21 cellular contexts compared by ENCODE assay signal in the genomic region with DNA sequence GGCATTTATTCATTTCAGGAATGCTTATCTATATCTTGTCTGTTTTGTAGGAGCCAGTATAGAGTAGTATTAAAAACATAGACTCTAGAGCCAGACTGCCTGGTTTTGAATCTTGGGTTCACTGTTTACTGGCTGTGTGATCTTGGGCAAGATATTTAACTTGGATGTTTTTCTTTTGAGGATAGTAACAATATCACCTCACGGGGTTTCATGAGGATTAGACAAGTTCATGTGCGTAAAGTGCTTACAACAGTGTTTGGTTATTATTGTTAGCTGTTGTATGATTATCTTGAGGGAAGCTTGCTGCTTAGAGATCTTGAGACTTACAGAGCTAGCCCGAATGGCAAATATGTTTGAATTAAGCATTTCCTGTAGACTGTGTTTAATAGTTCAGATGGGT. TPM values are rescaled to one million over a fixed set of nuclear protein-coding genes. Genes with fewer than 3 reads are reported as not detected.
DNase-seq lines count a peak whose midpoint lies in the region; ATAC-seq and TF ChIP-seq lines count a peak whose summit lies in the region.
"Had no signal": no experiment of that assay in that cellular context is flagged by ENCODE, and none has a peak within 500 bp of the region (broad histone marks: within the 10 kb centered on the region; RNA-seq: fewer than 3 reads in every experiment).

No MANE protein-coding gene starts in this region.

- no peaks in the 10 kb centered on the region for H3K9me3 Mint-ChIP-seq in activated naive CD4-positive, alpha-beta T cell treated with anti-CD3 and anti-CD28 coated beads, Interleukin-2, amount 10 ng/mL, durations not matched to agents 7 days and 5 days
- H3K9me3 Mint-ChIP-seq in activated CD4-positive, alpha-beta memory T cell treated with anti-CD3 and anti-CD28 coated beads, Interleukin-2, amount 10 ng/mL, durations not matched to agents 7 days and 5 days = no peaks in the 10 kb centered on the region
- no peaks in the 10 kb centered on the region for H3K9me3 Mint-ChIP-seq in immature natural killer cell
- H3K9me3 Mint-ChIP-seq in type B pancreatic cell = no peaks in the 10 kb centered on the region
- H3K9me3 Mint-ChIP-seq: activated T-cell treated with anti-CD3 and anti-CD28 coated beads, Interleukin-2, amount 50 U/mL, for 4 hours had no signal

- peak overlapping the region; percentile 94 for H3K27ac Mint-ChIP-seq in activated naive CD4-positive, alpha-beta T cell treated with anti-CD3 and anti-CD28 coated beads, Interleukin-2, amount 10 ng/mL, durations not matched to agents 7 days and 5 days
- peak overlapping the region; percentile 85 for H3K27ac Mint-ChIP-seq in activated CD4-positive, alpha-beta memory T cell treated with anti-CD3 and anti-CD28 coated beads, Interleukin-2, amount 10 ng/mL, durations not matched to agents 7 days and 5 days
- H3K27ac Mint-ChIP-seq in immature natural killer cell (peak overlapping the region; percentile 74 to 93 (median 90)), type B pancreatic cell (peak overlapping the region; percentile 48)

- DNase-seq in activated naive CD4-positive, alpha-beta T cell treated with anti-CD3 and anti-CD28 coated beads, Interleukin-2, amount 10 ng/mL, durations not matched to agents 7 days and 5 days = no peak
- no peak for DNase-seq in activated naive CD4-positive, alpha-beta T cell (lab: John Stamatoyannopoulos, UW)
- no peak for DNase-seq in activated CD4-positive, alpha-beta memory T cell treated with anti-CD3 and anti-CD28 coated beads, Interleukin-2, amount 10 ng/mL, durations not matched to agents 7 days and 5 days
- DNase-seq in immature natural killer cell (no peak), type B pancreatic cell (ENCODE audit: extremely low spot score, unreplicated experiment) (no peak), globus pallidus (ENCODE audit: low spot score) (no peak)
- DNase-seq: activated T-cell treated with anti-CD3 and anti-CD28 coated beads, Interleukin-2, amount 50 U/mL, for 4 hours; adrenal gland; midbrain; NCI-H69; OCI-M1; retina; SHP77 treated with DMSO at 0.1 percent for 48 hours; stimulated activated CD8-positive, alpha-beta memory T cell treated with anti-CD3 and anti-CD28 coated beads, Interleukin-4, amount 100 ng/mL, for 48 hours had no signal

- CTCF ChIA-PET in activated naive CD4-positive, alpha-beta T cell treated with anti-CD3 and anti-CD28 coated beads, Interleukin-2, amount 10 ng/mL, durations not matched to agents 7 days and 5 days (lab: Charles Lee) = interaction anchor here (0.7 kb wide), 1 partner anchor 10 kb away, joined by 3 read pairs; no protein-coding TSS in a partner anchor
- CTCF ChIA-PET in activated CD4-positive, alpha-beta memory T cell treated with anti-CD3 and anti-CD28 coated beads, Interleukin-2, amount 10 ng/mL, durations not matched to agents 7 days and 5 days (lab: Charles Lee) = interaction anchor here (1.0 to 1.4 kb wide), 2 partner anchors 10 to 13 kb away, joined by 3 read pairs; no protein-coding TSS in a partner anchor

- POLR2A ChIA-PET in activated CD4-positive, alpha-beta memory T cell treated with anti-CD3 and anti-CD28 coated beads, Interleukin-2, amount 10 ng/mL, durations not matched to agents 7 days and 5 days (lab: Charles Lee) = interaction anchor here (0.6 to 1.9 kb wide), 5 partner anchors 10 to 49 kb away, joined by 3 to 11 read pairs (median 4); no protein-coding TSS in a partner anchor

- ATAC-seq in GM19035 (IDR thresholded peaks at IDR 0.05; ENCODE audit: unreplicated experiment) (no peak), HG03342 (IDR thresholded peaks at IDR 0.05; ENCODE audit: unreplicated experiment) (no peak)
- ATAC-seq: activated T-cell treated with anti-CD3 and anti-CD28 coated beads, Interleukin-2, amount 50 U/mL, for 4 hours; esophagus mucosa; gastroesophageal sphincter; HepG2 had no signal

- no peaks in the 10 kb centered on the region for H3K27me3 Mint-ChIP-seq in activated naive CD4-positive, alpha-beta T cell treated with anti-CD3 and anti-CD28 coated beads, Interleukin-2, amount 10 ng/mL, durations not matched to agents 7 days and 5 days
- H3K27me3 Mint-ChIP-seq in activated CD4-positive, alpha-beta memory T cell treated with anti-CD3 and anti-CD28 coated beads, Interleukin-2, amount 10 ng/mL, durations not matched to agents 7 days and 5 days = no peaks in the 10 kb centered on the region
- H3K27me3 Mint-ChIP-seq in immature natural killer cell (ENCODE audit: low read depth in 3 of 3) (peaks cover 0 to 6% (median 0%) of the 10 kb centered on the region in 3 donors), type B pancreatic cell (no peaks in the 10 kb centered on the region)

- no peak overlapping the region for H3K4me3 Mint-ChIP-seq in activated naive CD4-positive, alpha-beta T cell treated with anti-CD3 and anti-CD28 coated beads, Interleukin-2, amount 10 ng/mL, durations not matched to agents 7 days and 5 days
- no peak overlapping the region for H3K4me3 Mint-ChIP-seq in activated CD4-positive, alpha-beta memory T cell treated with anti-CD3 and anti-CD28 coated beads, Interleukin-2, amount 10 ng/mL, durations not matched to agents 7 days and 5 days
- H3K4me3 Mint-ChIP-seq in immature natural killer cell (peak overlapping the region in 1 of 5 donors; percentile 8), type B pancreatic cell (no peak overlapping the region)
- H3K4me3 Mint-ChIP-seq: activated T-cell treated with anti-CD3 and anti-CD28 coated beads, Interleukin-2, amount 50 U/mL, for 4 hours had no signal

- H3K4me1 Mint-ChIP-seq in activated naive CD4-positive, alpha-beta T cell treated with anti-CD3 and anti-CD28 coated beads, Interleukin-2, amount 10 ng/mL, durations not matched to agents 7 days and 5 days = peaks cover 75% of the 10 kb centered on the region
- peaks cover 73% of the 10 kb centered on the region for H3K4me1 Mint-ChIP-seq in activated CD4-positive, alpha-beta memory T cell treated with anti-CD3 and anti-CD28 coated beads, Interleukin-2, amount 10 ng/mL, durations not matched to agents 7 days and 5 days
- H3K4me1 Mint-ChIP-seq in immature natural killer cell = peaks cover 82 to 91% of the 10 kb centered on the region in 2 donors
- H3K4me1 Mint-ChIP-seq in type B pancreatic cell (ENCODE audit: unreplicated experiment) = peaks cover 20% of the 10 kb centered on the region

- peaks cover 73% of the 10 kb centered on the region for H3K36me3 Mint-ChIP-seq in activated naive CD4-positive, alpha-beta T cell treated with anti-CD3 and anti-CD28 coated beads, Interleukin-2, amount 10 ng/mL, durations not matched to agents 7 days and 5 days
- H3K36me3 Mint-ChIP-seq in activated CD4-positive, alpha-beta memory T cell treated with anti-CD3 and anti-CD28 coated beads, Interleukin-2, amount 10 ng/mL, durations not matched to agents 7 days and 5 days (ENCODE audit: low read depth) = peaks cover 75% of the 10 kb centered on the region
- H3K36me3 Mint-ChIP-seq in immature natural killer cell (peaks cover 0 to 10% (median under 1%) of the 10 kb centered on the region in 3 donors), type B pancreatic cell (peaks cover 27% of the 10 kb centered on the region)

- no peak for TF ChIP-seq CTCF in type B pancreatic cell (conservative IDR thresholded peaks at IDR 0.05)

RNA-seq across cellular contexts. Expression of a gene that starts 40.2 kb away (rescaled TPM):
- total RNA-seq in activated CD4-positive, alpha-beta memory T cell treated with anti-CD3 and anti-CD28 coated beads, Interleukin-2, amount 10 ng/mL, durations not matched to agents 7 days and 5 days = not detected
- polyA plus RNA-seq in immature natural killer cell = under 1 TPM in 1 of 3 donors, not detected in 2; 0.08 TPM
- total RNA-seq in type B pancreatic cell (ENCODE audit: low replicate concordance) = 9.8 and 26.4 TPM in 2 replicates
- total RNA-seq: activated T-cell treated with anti-CD3 and anti-CD28 coated beads, Interleukin-2, amount 50 U/mL, for 4 hours; cardiac muscle cell; HepG2 had no signal
- polyA plus RNA-seq: AG04450, cardiac muscle cell, HepG2 had no signal

RNA-seq across cellular contexts. Expression of a gene that starts 50.2 kb away (rescaled TPM):
- 100 to 1,000 TPM; 377 to 388 TPM for total RNA-seq in activated CD4-positive, alpha-beta memory T cell treated with anti-CD3 and anti-CD28 coated beads, Interleukin-2, amount 10 ng/mL, durations not matched to agents 7 days and 5 days
- 100 to 1,000 TPM; 220 to 600 (median 473) TPM for polyA plus RNA-seq in immature natural killer cell
- total RNA-seq in type B pancreatic cell (ENCODE audit: low replicate concordance) = 238 and 301 TPM in 2 replicates

Comparison
In these comparisons a context has a peak if more than half of its experiments do, and no peak if none do; other contexts are left out.
1. RNA of a gene that starts 40.2 kb away (total RNA-seq): 9.8 to 26.4 TPM in type B pancreatic cell; not detected in activated CD4-positive, alpha-beta memory T cell treated with anti-CD3 and anti-CD28 coated beads, Interleukin-2, amount 10 ng/mL, durations not matched to agents 7 days and 5 days; every median in the first group is over 10 times any median in the second.
2. Peak in every context shown above with its lines, with median percentiles within 50 percentile points of each other: H3K27ac Mint-ChIP-seq.